In genomic region chr12:26608273-26608672, GRCh38 we compare ENCODE assay signal across 1 cellular context.
TF ChIP-seq lines count a peak whose summit lies in the region.

No MANE protein-coding gene starts in this region.

TF ChIP-seq in GM23338, 12 proteins besides CTCF, POLR2A, EP300 and RAD21 (continued from another document):
- TF ChIP-seq CREB1 (CRISPR knock-in tag; IDR thresholded peaks at IDR 0.05; ENCODE audit: low read depth), result no peak
- no peak for TF ChIP-seq ZNF462 (CRISPR knock-in tag; IDR thresholded peaks at IDR 0.05)
- TF ChIP-seq ZNF114 (CRISPR knock-in tag; IDR thresholded peaks at IDR 0.05), result no peak
- TF ChIP-seq ZNF331 (CRISPR knock-in tag; IDR thresholded peaks at IDR 0.05; ENCODE audit: low read depth), result no peak
- TF ChIP-seq JUNB (IDR thresholded peaks at IDR 0.05; ENCODE audit: unreplicated experiment), result no peak
